ENCODE assay signal across 1 cellular context in the genomic region with DNA sequence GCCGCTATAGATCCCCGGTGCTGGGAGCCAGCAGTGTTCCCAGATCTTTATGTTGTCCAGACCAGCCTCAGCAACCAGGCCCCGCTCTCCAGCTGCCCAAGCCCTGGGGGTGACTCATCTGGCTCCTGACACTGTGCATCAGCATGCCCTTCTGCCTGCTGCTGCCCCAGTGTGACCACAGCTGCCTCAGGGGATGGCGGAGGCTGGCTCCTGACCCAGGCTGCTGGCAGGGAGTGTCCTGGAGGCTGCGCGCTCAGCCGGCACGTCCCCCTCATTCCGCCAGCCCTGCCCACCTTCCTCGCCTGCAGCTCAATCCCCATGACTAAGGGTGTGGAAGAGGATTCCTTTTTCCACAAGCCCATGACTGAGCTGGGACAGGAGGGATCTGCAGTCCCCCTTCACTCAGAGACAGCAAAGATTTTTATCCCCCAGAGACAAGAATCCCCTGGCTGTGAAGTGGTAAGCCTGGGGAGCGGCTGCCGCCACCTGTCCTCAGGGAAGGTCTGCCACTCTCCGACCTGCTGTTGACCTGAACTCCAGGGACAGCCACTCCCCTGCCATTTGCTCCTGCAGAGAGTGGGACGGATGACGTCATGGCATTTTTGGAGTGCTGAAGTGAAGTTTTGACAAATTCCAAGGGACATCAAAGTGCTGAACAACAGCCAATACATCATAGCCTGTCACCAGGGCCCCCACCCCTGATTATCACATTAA.
TF ChIP-seq lines count a peak whose summit lies in the region.

No MANE protein-coding gene starts in this region.

TF ChIP-seq in WTC11, 78 proteins besides CTCF, POLR2A, EP300 and RAD21 (continued from another document):
- TF ChIP-seq, protein P1, sequence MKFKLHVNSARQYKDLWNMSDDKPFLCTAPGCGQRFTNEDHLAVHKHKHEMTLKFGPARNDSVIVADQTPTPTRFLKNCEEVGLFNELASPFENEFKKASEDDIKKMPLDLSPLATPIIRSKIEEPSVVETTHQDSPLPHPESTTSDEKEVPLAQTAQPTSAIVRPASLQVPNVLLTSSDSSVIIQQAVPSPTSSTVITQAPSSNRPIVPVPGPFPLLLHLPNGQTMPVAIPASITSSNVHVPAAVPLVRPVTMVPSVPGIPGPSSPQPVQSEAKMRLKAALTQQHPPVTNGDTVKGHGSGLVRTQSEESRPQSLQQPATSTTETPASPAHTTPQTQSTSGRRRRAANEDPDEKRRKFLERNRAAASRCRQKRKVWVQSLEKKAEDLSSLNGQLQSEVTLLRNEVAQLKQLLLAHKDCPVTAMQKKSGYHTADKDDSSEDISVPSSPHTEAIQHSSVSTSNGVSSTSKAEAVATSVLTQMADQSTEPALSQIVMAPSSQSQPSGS (CRISPR knock-in tag; IDR thresholded peaks at IDR 0.05; ENCODE audit: borderline replicate concordance, low read depth), result no peak
TF ChIP-seq in WTC11: peak in this region for 0.
